22 cellular contexts compared by ENCODE assay signal in the genomic region with DNA sequence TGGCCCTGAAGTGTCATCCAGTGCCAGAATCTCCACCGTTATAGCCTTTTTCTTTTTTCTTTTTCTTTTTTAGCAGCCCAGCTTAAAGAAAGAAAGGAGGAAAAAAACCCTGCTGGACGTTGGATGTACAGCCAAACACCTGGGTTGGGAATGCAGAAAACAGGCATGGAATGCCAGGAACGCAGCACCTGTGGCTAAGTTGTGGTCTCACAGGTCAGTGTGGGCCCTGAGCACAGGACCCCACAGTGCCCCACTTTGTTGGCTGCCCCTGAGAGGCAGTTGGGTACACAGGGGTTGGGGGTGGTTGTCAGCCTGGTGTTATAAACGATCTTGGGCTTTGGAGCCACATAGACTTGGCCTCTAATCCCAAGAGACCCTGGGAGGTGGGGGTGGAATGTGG. TPM values are rescaled to one million over a fixed set of nuclear protein-coding genes. Genes with fewer than 3 reads are reported as not detected.
DNase-seq lines count a peak whose midpoint lies in the region; ATAC-seq, FAIRE-seq and TF ChIP-seq lines count a peak whose summit lies in the region.
"Had no signal": no experiment of that assay in that cellular context is flagged by ENCODE, and none has a peak within 500 bp of the region (broad histone marks: within the 10 kb centered on the region; RNA-seq: fewer than 3 reads in every experiment).

No MANE protein-coding gene starts in this region.

- no peaks in the 10 kb centered on the region for H3K9me2 ChIP-seq in HCT116 (ENCODE audit: insufficient read depth)

- TF ChIP-seq RAD21 in HCT116 (IDR thresholded peaks at IDR 0.05; ENCODE audit: low read depth), result no peak
- TF ChIP-seq RAD21 in H1 (IDR thresholded peaks at IDR 0.05 in 1 of 2, conservative IDR thresholded peaks at IDR 0.05 in 1 of 2; ENCODE audit: low read depth in 2 of 2, low read length in 2 of 2), result no peak

- no peak overlapping the region for H3K14ac ChIP-seq in H1 (ENCODE audit: insufficient read length)

- POLR2A ChIA-PET in HCT116 (lab: Charles Lee) (no interaction called here), H1 (lab: Charles Lee; ENCODE audit: partially characterized antibody) (interaction anchor here (1.0 kb wide), 1 partner anchor 13 kb away, joined by 4 read pairs; no protein-coding TSS in a partner anchor)
- POLR2A ChIA-PET in activated CD8-positive, alpha-beta T cell treated with anti-CD3 and anti-CD28 coated beads, Interleukin-2, amount 10 ng/mL, durations not matched to agents 7 days and 5 days (lab: Charles Lee), result interaction anchor here (0.7 kb wide), 1 partner anchor 1959 kb away, joined by 4 read pairs; no protein-coding TSS in a partner anchor

- H2BK15ac ChIP-seq in H1 (ENCODE audit: low read length) (no peak overlapping the region), mesendoderm (replicated peaks; ENCODE audit: low read depth) (no peak overlapping the region)

- H3K4me1 ChIP-seq in BLaER1 (peaks cover 23% of the 10 kb centered on the region), HCT116 (ENCODE audit: control insufficient read depth in 1 of 2, insufficient read depth in 2 of 2, low read length in 2 of 2) (no peaks in the 10 kb centered on the region), H1 (replicated peaks in 1 of 4; ENCODE audit: control insufficient read depth in 3 of 4, insufficient read depth in 4 of 4, low read length in 3 of 4) (peaks cover 0 to 2% (median 0%) of the 10 kb centered on the region in 4 experiments; a peak in 1 of 7 replicates), mesendoderm (ENCODE audit: control insufficient read depth, low read depth, low read length) (no peaks in the 10 kb centered on the region)
- H3K4me1 ChIP-seq: Peyer's patch had no signal

- WGBS in H1 (ENCODE audit: extremely low coverage in 1 of 2, insufficient coverage in 1 of 2, insufficient read length in 1 of 2, insufficient replicate concordance in 2 of 2, low coverage in 1 of 2, low lambda C conversion rate in 2 of 2, missing lambda C conversion rate in 1 of 2), 2 experiments, result 78% methylated on average over 3 of the region's 4 CpGs; no CpG with 5 or more reads in 1 of the 2 experiments
- no CpG with 5 or more reads among the region's 4 CpGs for WGBS in mesendoderm (ENCODE audit: extremely low coverage, insufficient coverage, low lambda C conversion rate)

- H3K36me3 ChIP-seq in BLaER1, result no peaks in the 10 kb centered on the region
- no peaks in the 10 kb centered on the region for H3K36me3 ChIP-seq in HCT116 (ENCODE audit: control insufficient read depth in 1 of 2, insufficient read depth in 2 of 2, low read length in 2 of 2)
- H3K36me3 ChIP-seq in H1 (ENCODE audit: control insufficient read depth in 2 of 4, insufficient read depth in 4 of 4, low read length in 3 of 4), result no peaks in the 10 kb centered on the region
- H3K36me3 ChIP-seq in mesendoderm (ENCODE audit: control insufficient read depth, insufficient read depth, low read length), result no peaks in the 10 kb centered on the region
- H3K36me3 ChIP-seq: Peyer's patch had no signal

- H3K56ac ChIP-seq in H1 (replicated peaks; ENCODE audit: insufficient read length, low read depth, low read length) (no peak overlapping the region), mesendoderm (ENCODE audit: low read length) (no peak overlapping the region)

- no peak overlapping the region for H3K4ac ChIP-seq in H1 (replicated peaks; ENCODE audit: insufficient read length, low read depth, low read length)
- no peak overlapping the region for H3K4ac ChIP-seq in mesendoderm (ENCODE audit: low read depth, low read length)

- H2BK20ac ChIP-seq in H1 (ENCODE audit: low read length), result 0 out of 2 replicates have a peak overlapping the region, but pooled peaks have one; percentile 26

- DNase-seq in HCT116 (ENCODE audit: low read depth, low spot score), result no peak
- peak in 1 of 2 experiments; percentile 45 for DNase-seq in H1 (ENCODE audit: low read depth in 1 of 2, low spot score in 2 of 2)
- DNase-seq in mesendoderm, result peak; percentile 14
- no peak for DNase-seq in activated CD8-positive, alpha-beta T cell treated with anti-CD3 and anti-CD28 coated beads, Interleukin-2, amount 10 ng/mL, durations not matched to agents 7 days and 5 days
- no peak for DNase-seq in stimulated activated CD4-positive, alpha-beta T cell treated with anti-CD3 and anti-CD28 coated beads, Interleukin-12 subunit alpha, Interleukin-12 subunit beta, amount 100 ng/mL, for 4 hours
- DNase-seq: DMS 273 treated with DMSO at 0.1 percent for 48 hours; DMS79 treated with DMSO at 0.1 percent for 48 hours; HCEC 1CT; KG1; NCI-H1092 treated with DMSO at 0.1 percent for 48 hours; NCI-H2029 treated with DMSO at 0.1 percent for 48 hours; NCI-H345; NCI-H524; NCI-H774; NK-92 treated with Interleukin-12 subunit alpha and Interleukin-12 subunit beta, amount 100 ng/mL, for 24 hours; Peyer's patch had no signal

- no peaks in the 10 kb centered on the region for H3K36me3 Mint-ChIP-seq in activated CD8-positive, alpha-beta T cell treated with anti-CD3 and anti-CD28 coated beads, Interleukin-2, amount 10 ng/mL, durations not matched to agents 7 days and 5 days (ENCODE audit: low read depth)

- intact Hi-C loops in HCT116 (cut with micrococcal nuclease), result no loop called here

- H3K27ac Mint-ChIP-seq in activated CD8-positive, alpha-beta T cell treated with anti-CD3 and anti-CD28 coated beads, Interleukin-2, amount 10 ng/mL, durations not matched to agents 7 days and 5 days, result no peak overlapping the region

- no peaks in the 10 kb centered on the region for H3K23me2 ChIP-seq in H1 (ENCODE audit: low read depth, low read length)

- H3K4me3 Mint-ChIP-seq in activated CD8-positive, alpha-beta T cell treated with anti-CD3 and anti-CD28 coated beads, Interleukin-2, amount 10 ng/mL, durations not matched to agents 7 days and 5 days, result no peak overlapping the region

- H2BK5ac ChIP-seq in H1 (ENCODE audit: low read depth, low read length), result no peak overlapping the region
- no peak overlapping the region for H2BK5ac ChIP-seq in mesendoderm (ENCODE audit: low read length)

- H2AFZ ChIP-seq in HCT116 (ENCODE audit: low read depth, low read length, poor library complexity, severe bottlenecking) (no peak overlapping the region), H1 (ENCODE audit: low read length) (no peak overlapping the region)

- no peak for TF ChIP-seq POLR2A in HCT116 (IDR thresholded peaks at IDR 0.05; ENCODE audit: borderline replicate concordance, extremely low read depth, insufficient read depth, insufficient read length)
- TF ChIP-seq POLR2A in H1 (IDR thresholded peaks at IDR 0.05; ENCODE audit: control extremely low read depth in 1 of 2, low read depth in 2 of 2, low read length in 2 of 2), result no peak

- H3K23ac ChIP-seq in H1 (ENCODE audit: insufficient read length), result no peak overlapping the region
- no peak overlapping the region for H3K23ac ChIP-seq in mesendoderm (ENCODE audit: low read length)

- H3K4me3 ChIP-seq in BLaER1 (no peak overlapping the region), HCT116 (replicated peaks in 1 of 2; ENCODE audit: low read depth in 1 of 2, low read length in 2 of 2) (no peak overlapping the region), H1 (ENCODE audit: extremely low read depth in 1 of 4, insufficient read depth in 2 of 4, low read depth in 3 of 4, low read length in 4 of 4) (no peak overlapping the region), mesendoderm (ENCODE audit: low read length) (no peak overlapping the region)
- H3K4me3 ChIP-seq: Peyer's patch had no signal

- H3K27me3 ChIP-seq in BLaER1, result no peaks in the 10 kb centered on the region
- peaks cover 9% of the 10 kb centered on the region; the same call in 1 of the 2 replicates for H3K27me3 ChIP-seq in HCT116 (ENCODE audit: insufficient read depth, low read length)
- H3K27me3 ChIP-seq in H1 (replicated peaks in 1 of 4; ENCODE audit: control insufficient read depth in 3 of 4, extremely low read depth in 1 of 4, insufficient read depth in 3 of 4, low read length in 3 of 4), result no peaks in the 10 kb centered on the region
- no peaks in the 10 kb centered on the region for H3K27me3 ChIP-seq in mesendoderm (ENCODE audit: insufficient read depth, low read length, poor library complexity)
- H3K27me3 ChIP-seq: Peyer's patch had no signal

- no peak overlapping the region for H2BK120ac ChIP-seq in H1 (replicated peaks; ENCODE audit: low read depth, low read length)
- no peak overlapping the region for H2BK120ac ChIP-seq in mesendoderm (ENCODE audit: low read depth, low read length)

- H3K27ac ChIP-seq in BLaER1, result no peak overlapping the region
- H3K27ac ChIP-seq in HCT116 (ENCODE audit: low read depth, low read length), result no peak overlapping the region
- no peak overlapping the region for H3K27ac ChIP-seq in H1 (ENCODE audit: low read depth, low read length)
- no peak overlapping the region for H3K27ac ChIP-seq in mesendoderm (ENCODE audit: low read depth, low read length)
- H3K27ac ChIP-seq: Peyer's patch had no signal

- H2BK12ac ChIP-seq in H1 (ENCODE audit: low read depth, low read length), result no peak overlapping the region

- no peaks in the 10 kb centered on the region for H3K79me2 ChIP-seq in HCT116 (ENCODE audit: insufficient read depth, low read length)
- H3K79me2 ChIP-seq in H1 (ENCODE audit: control insufficient read depth in 1 of 2, insufficient read depth in 2 of 2, low read length in 2 of 2), result no peaks in the 10 kb centered on the region
- no peaks in the 10 kb centered on the region for H3K79me2 ChIP-seq in mesendoderm (ENCODE audit: control insufficient read depth, insufficient read depth, low read length)

- H4K5ac ChIP-seq in H1 (ENCODE audit: insufficient read length, low read depth, low read length) (no peak overlapping the region), mesendoderm (ENCODE audit: low read length) (no peak overlapping the region)

- H3K4me2 ChIP-seq in BLaER1 (peak overlapping the region; percentile 59), HCT116 (ENCODE audit: low read length) (no peak overlapping the region), H1 (ENCODE audit: insufficient read depth in 1 of 2, low read depth in 2 of 2, low read length in 2 of 2) (no peak overlapping the region), mesendoderm (ENCODE audit: low read length) (no peak overlapping the region)

- CTCF ChIA-PET in HCT116 (lab: Charles Lee), result no interaction called here
- CTCF ChIA-PET in H1 (lab: Charles Lee; ENCODE audit: partially characterized antibody), result interaction anchor here (1.1 kb wide), 1 partner anchor 60 kb away, joined by 3 read pairs; no protein-coding TSS in a partner anchor
- CTCF ChIA-PET in activated CD8-positive, alpha-beta T cell treated with anti-CD3 and anti-CD28 coated beads, Interleukin-2, amount 10 ng/mL, durations not matched to agents 7 days and 5 days (lab: Charles Lee), result no interaction called here

- TF ChIP-seq CTCF in HCT116 (IDR thresholded peaks at IDR 0.05 in 2 of 3, conservative IDR thresholded peaks at IDR 0.05 in 1 of 3; ENCODE audit: borderline replicate concordance in 1 of 3, insufficient read depth in 1 of 3, low read depth in 2 of 3, low read length in 2 of 3) (no peak), H1 (IDR thresholded peaks at IDR 0.05; ENCODE audit: control extremely low read depth in 1 of 3, insufficient read depth in 1 of 3, low read depth in 1 of 3, low read length in 3 of 3) (no peak)

- H3K18ac ChIP-seq in H1 (ENCODE audit: extremely low read depth, low read length) (no peak overlapping the region), mesendoderm (ENCODE audit: low read length) (no peak overlapping the region)

- no TSS peak for BruUV-seq in HCT116 (replicated peaks; lab: Mats Ljungman, UMichigan)

- H2AK5ac ChIP-seq in H1 (ENCODE audit: low read depth, low read length) (no peak overlapping the region), mesendoderm (ENCODE audit: low read length) (no peak overlapping the region)

- H3K79me1 ChIP-seq in H1 (ENCODE audit: low read depth, low read length), result no peaks in the 10 kb centered on the region
- H3K79me1 ChIP-seq in mesendoderm (ENCODE audit: low read length), result no peaks in the 10 kb centered on the region

- H3K4me1 Mint-ChIP-seq in activated CD8-positive, alpha-beta T cell treated with anti-CD3 and anti-CD28 coated beads, Interleukin-2, amount 10 ng/mL, durations not matched to agents 7 days and 5 days (ENCODE audit: low read depth), result no peaks in the 10 kb centered on the region

- H3K9ac ChIP-seq in BLaER1 (no peak overlapping the region), HCT116 (ENCODE audit: low read length) (no peak overlapping the region), H1 (replicated peaks in 1 of 4; ENCODE audit: extremely low read depth in 1 of 4, low read depth in 3 of 4, low read length in 3 of 4) (no peak overlapping the region), mesendoderm (ENCODE audit: low read length) (no peak overlapping the region)

- H4K91ac ChIP-seq in H1 (replicated peaks; ENCODE audit: insufficient read length, low read length), result no peak overlapping the region

- RAD21 ChIA-PET in HCT116 (lab: Charles Lee; ENCODE audit: low non-redundant PET in 1 of 2, low total read pairs in 2 of 2, uncharacterized antibody in 2 of 2, unreplicated experiment in 2 of 2), result no interaction called here

- no peaks in the 10 kb centered on the region for H3K27me3 Mint-ChIP-seq in activated CD8-positive, alpha-beta T cell treated with anti-CD3 and anti-CD28 coated beads, Interleukin-2, amount 10 ng/mL, durations not matched to agents 7 days and 5 days (ENCODE audit: low read depth)

- H3K9me3 ChIP-seq in BLaER1, result no peaks in the 10 kb centered on the region
- H3K9me3 ChIP-seq in HCT116 (ENCODE audit: control insufficient read depth in 1 of 2, insufficient read depth in 1 of 2, low read depth in 1 of 2, low read length in 2 of 2), result no peaks in the 10 kb centered on the region
- no peaks in the 10 kb centered on the region for H3K9me3 ChIP-seq in H1 (ENCODE audit: insufficient read depth in 2 of 2, low read depth in 1 of 2, low read length in 1 of 2)
- H3K9me3 ChIP-seq: Peyer's patch had no signal

- H4K20me1 ChIP-seq in BLaER1, result no peaks in the 10 kb centered on the region
- no peaks in the 10 kb centered on the region for H4K20me1 ChIP-seq in HCT116 (ENCODE audit: insufficient read depth)
- no peaks in the 10 kb centered on the region for H4K20me1 ChIP-seq in H1 (replicated peaks in 1 of 2; ENCODE audit: control insufficient read depth in 1 of 2, insufficient read depth in 2 of 2, low read length in 2 of 2)

- no peak for FAIRE-seq in H1 (lab: Jason Lieb, UNC)
- FAIRE-seq: A204.1 had no signal

- TF ChIP-seq EP300 in H1 (IDR thresholded peaks at IDR 0.05; ENCODE audit: borderline replicate concordance in 1 of 2, low read depth in 2 of 2, low read length in 2 of 2), result no peak

- H4K8ac ChIP-seq in H1 (ENCODE audit: extremely low read depth, insufficient read depth, low read length) (no peak overlapping the region), mesendoderm (ENCODE audit: low read depth, low read length) (no peak overlapping the region)

- H3K9me3 Mint-ChIP-seq in activated CD8-positive, alpha-beta T cell treated with anti-CD3 and anti-CD28 coated beads, Interleukin-2, amount 10 ng/mL, durations not matched to agents 7 days and 5 days (ENCODE audit: insufficient read depth), result no peaks in the 10 kb centered on the region

- ATAC-seq in HCT116, result peak; percentile 27; the same call in 1 of the 2 replicates
- no peak for ATAC-seq in activated CD8-positive, alpha-beta T cell treated with anti-CD3 and anti-CD28 coated beads, Interleukin-2, amount 10 ng/mL, durations not matched to agents 7 days and 5 days
- ATAC-seq in HG03439 (IDR thresholded peaks at IDR 0.05; ENCODE audit: unreplicated experiment), result no peak
- no peak for ATAC-seq in GM21825 (IDR thresholded peaks at IDR 0.05; ENCODE audit: unreplicated experiment)

RNA-seq across cellular contexts. Expression of a gene that starts 50.4 kb away (rescaled TPM):
- not detected for total RNA-seq in HCT116 (2021; ENCODE audit: unreplicated experiment)
- polyA plus RNA-seq in HCT116 (2012), result not detected in 2 replicates
- 1.8 and 2.4 TPM in 2 replicates for total RNA-seq in H1 (2021; fragmentation: NEBNext Ultra II Directional; extraction: Animal tissue kit (Norgen Biotek cat#: 25700))
- polyA plus RNA-seq in H1 (2011; rRNA removed), result 1.2 and 1.5 TPM in 2 replicates
- polyA plus RNA-seq in H1 (2011; cell fraction: cytosol; rRNA removed), result 1.5 TPM
- 1.4 TPM for polyA plus RNA-seq in H1 (2011; cell fraction: nucleus; rRNA removed)
- polyA plus RNA-seq in H1 (2012, experiment 1 of 2), result 2.0 to 2.7 TPM (median 2.1 TPM) in 4 replicates
- 3.3 TPM for polyA plus RNA-seq in H1 (2012, experiment 2 of 2)
- 4.1 TPM for polyA plus RNA-seq in H1 (2013, experiment 1 of 2)
- polyA plus RNA-seq in H1 (2013, experiment 2 of 2), result 4.8 TPM
- polyA minus RNA-seq in H1 (2011; rRNA and poly(A)+ RNA removed), result 0.28 and 0.46 TPM in 2 replicates
- not detected for polyA minus RNA-seq in H1 (2011; cell fraction: cytosol; rRNA and poly(A)+ RNA removed)
- polyA minus RNA-seq in H1 (2011; cell fraction: nucleus; rRNA and poly(A)+ RNA removed), result not detected
- polyA plus RNA-seq in mesendoderm (2013, experiment 1 of 2), result 25.5 TPM
- 27.4 TPM for polyA plus RNA-seq in mesendoderm (2013, experiment 2 of 2)
- total RNA-seq in activated CD8-positive, alpha-beta T cell treated with anti-CD3 and anti-CD28 coated beads, Interleukin-2, amount 10 ng/mL, durations not matched to agents 7 days and 5 days, result not detected
- total RNA-seq: HT1080, OCI-LY7 had no signal
